1 cellular context compared by ENCODE assay signal in genomic region chr9:131018621-131019020, GRCh38.
TF ChIP-seq lines count a peak whose summit lies in the region.

No MANE protein-coding gene starts in this region.

TF ChIP-seq in GM23338, 12 proteins besides CTCF, POLR2A, EP300 and RAD21 (continued from another document):
- TF ChIP-seq ETS1 (IDR thresholded peaks at IDR 0.05) (no peak), ZNF462 (CRISPR knock-in tag; IDR thresholded peaks at IDR 0.05) (no peak)
